ENCODE assay signal across 29 cellular contexts in the genomic region with DNA sequence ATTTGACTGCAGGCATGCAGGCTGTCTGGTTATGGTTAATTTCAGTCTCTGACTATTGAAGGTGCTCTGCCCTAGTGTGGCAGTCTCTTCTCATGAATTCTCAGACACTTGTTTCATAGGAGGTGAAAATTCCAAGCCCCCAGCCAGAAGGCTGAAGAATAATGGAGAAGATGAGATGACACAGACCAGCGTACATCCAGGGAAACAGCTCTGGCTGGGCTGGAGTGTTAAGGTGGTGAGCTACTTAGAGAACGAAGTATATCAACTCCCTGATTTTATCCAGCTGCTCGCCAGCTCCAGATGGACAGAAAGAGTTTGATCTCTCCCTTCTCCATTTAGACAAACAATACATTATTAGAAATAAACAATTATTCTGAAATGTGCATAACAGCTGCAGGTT.
"Had no signal": no experiment of that assay in that cellular context is flagged by ENCODE, and none has a peak within 500 bp of the region (broad histone marks: within the 10 kb centered on the region; RNA-seq: fewer than 3 reads in every experiment).

No MANE protein-coding gene starts in this region.

- DNase-seq: activated CD4-positive, alpha-beta memory T cell treated with anti-CD3 and anti-CD28 coated beads, Interleukin-2, amount 10 ng/mL, durations not matched to agents 7 days and 5 days; activated CD4-positive, alpha-beta T cell treated with anti-CD3 and anti-CD28 coated beads for 1 hour; activated CD4-positive, alpha-beta T cell treated with anti-CD3 and anti-CD28 coated beads for 4 hours; activated CD4-positive, alpha-beta T cell treated with anti-CD3 and anti-CD28 coated beads, Interleukin-2, amount 10 ng/mL, durations not matched to agents 7 days and 5 days; activated CD4-positive, alpha-beta T cell treated with anti-CD3 and anti-CD28 coated beads, Interleukin-2, amount 50 U/mL, for 4 hours; activated CD8-positive, alpha-beta memory T cell treated with anti-CD3 and anti-CD28 coated beads, Interleukin-2, amount 50 U/mL, for 48 hours; activated gamma-delta T cell; activated naive CD4-positive, alpha-beta T cell; activated naive CD4-positive, alpha-beta T cell treated with anti-CD3 and anti-CD28 coated beads, Interleukin-2, amount 10 ng/mL, durations not matched to agents 7 days and 5 days; activated naive CD8-positive, alpha-beta T cell treated with anti-CD3 and anti-CD28 coated beads, Interleukin-2, amount 10 ng/mL, durations not matched to agents 7 days and 5 days; activated T-cell treated with anti-CD3 and anti-CD28 coated beads for 4 hours; activated T-cell treated with anti-CD3 and anti-CD28 coated beads, Interleukin-2, amount 50 U/mL, for 24 hours; activated T-cell treated with anti-CD3 and anti-CD28 coated beads, Interleukin-2, amount 50 U/mL, for 72 hours; central memory CD4-positive, alpha-beta T cell; cerebellar nuclear complex; effector CD8-positive, alpha-beta T cell; foreskin fibroblast; T-helper 1 cell; T-helper 2 cell had no signal

- H3K27ac ChIP-seq: ascending aorta, breast epithelium, cardiac muscle cell, colonic mucosa, VCaP had no signal

- H3K4me1 ChIP-seq: ascending aorta, breast epithelium, colonic mucosa had no signal

- ATAC-seq: activated naive CD4-positive, alpha-beta T cell treated with anti-CD3 and anti-CD28 coated beads, Interleukin-2, amount 50 U/mL, for 72 hours; activated T-cell treated with anti-CD3 and anti-CD28 coated beads, Interleukin-2, amount 50 U/mL, for 72 hours; esophagus mucosa; WTC11 had no signal

- H3K27me3 Mint-ChIP-seq: activated CD4-positive, alpha-beta T cell treated with anti-CD3 and anti-CD28 coated beads, Interleukin-2, amount 10 ng/mL, durations not matched to agents 7 days and 5 days; activated naive CD4-positive, alpha-beta T cell treated with anti-CD3 and anti-CD28 coated beads, Interleukin-2, amount 10 ng/mL, durations not matched to agents 7 days and 5 days had no signal

- H3K27ac Mint-ChIP-seq: activated CD4-positive, alpha-beta memory T cell treated with anti-CD3 and anti-CD28 coated beads, Interleukin-2, amount 10 ng/mL, durations not matched to agents 7 days and 5 days; activated CD4-positive, alpha-beta T cell treated with anti-CD3 and anti-CD28 coated beads, Interleukin-2, amount 10 ng/mL, durations not matched to agents 7 days and 5 days; activated naive CD4-positive, alpha-beta T cell treated with anti-CD3 and anti-CD28 coated beads, Interleukin-2, amount 10 ng/mL, durations not matched to agents 7 days and 5 days; activated naive CD4-positive, alpha-beta T cell treated with anti-CD3 and anti-CD28 coated beads, Interleukin-2, amount 50 U/mL, for 72 hours; activated naive CD8-positive, alpha-beta T cell treated with anti-CD3 and anti-CD28 coated beads, Interleukin-2, amount 10 ng/mL, durations not matched to agents 7 days and 5 days; activated T-cell treated with anti-CD3 and anti-CD28 coated beads, Interleukin-2, amount 50 U/mL, for 24 hours; activated T-cell treated with anti-CD3 and anti-CD28 coated beads, Interleukin-2, amount 50 U/mL, for 72 hours; WTC11 had no signal

- H3K9me3 Mint-ChIP-seq: activated CD4-positive, alpha-beta memory T cell treated with anti-CD3 and anti-CD28 coated beads, Interleukin-2, amount 10 ng/mL, durations not matched to agents 7 days and 5 days; activated CD4-positive, alpha-beta T cell treated with anti-CD3 and anti-CD28 coated beads, Interleukin-2, amount 10 ng/mL, durations not matched to agents 7 days and 5 days; activated naive CD4-positive, alpha-beta T cell treated with anti-CD3 and anti-CD28 coated beads, Interleukin-2, amount 10 ng/mL, durations not matched to agents 7 days and 5 days; activated naive CD8-positive, alpha-beta T cell treated with anti-CD3 and anti-CD28 coated beads, Interleukin-2, amount 10 ng/mL, durations not matched to agents 7 days and 5 days had no signal

- FAIRE-seq: frontal cortex had no signal

- H3K27me3 ChIP-seq: ascending aorta, breast epithelium, colonic mucosa had no signal

- H3K4me3 Mint-ChIP-seq: activated CD4-positive, alpha-beta memory T cell treated with anti-CD3 and anti-CD28 coated beads, Interleukin-2, amount 10 ng/mL, durations not matched to agents 7 days and 5 days; activated CD4-positive, alpha-beta T cell treated with anti-CD3 and anti-CD28 coated beads, Interleukin-2, amount 10 ng/mL, durations not matched to agents 7 days and 5 days; activated naive CD4-positive, alpha-beta T cell treated with anti-CD3 and anti-CD28 coated beads, Interleukin-2, amount 10 ng/mL, durations not matched to agents 7 days and 5 days; activated naive CD8-positive, alpha-beta T cell treated with anti-CD3 and anti-CD28 coated beads, Interleukin-2, amount 10 ng/mL, durations not matched to agents 7 days and 5 days; activated T-cell treated with anti-CD3 and anti-CD28 coated beads, Interleukin-2, amount 50 U/mL, for 24 hours; activated T-cell treated with anti-CD3 and anti-CD28 coated beads, Interleukin-2, amount 50 U/mL, for 72 hours; brain; WTC11 had no signal

- H3K9me3 ChIP-seq: ascending aorta, colonic mucosa had no signal

- H3K36me3 ChIP-seq: ascending aorta, breast epithelium, cardiac muscle cell, colonic mucosa had no signal

- H3K36me3 Mint-ChIP-seq: activated naive CD4-positive, alpha-beta T cell treated with anti-CD3 and anti-CD28 coated beads, Interleukin-2, amount 10 ng/mL, durations not matched to agents 7 days and 5 days; activated naive CD4-positive, alpha-beta T cell treated with anti-CD3 and anti-CD28 coated beads, Interleukin-2, amount 50 U/mL, for 72 hours; activated naive CD8-positive, alpha-beta T cell treated with anti-CD3 and anti-CD28 coated beads, Interleukin-2, amount 10 ng/mL, durations not matched to agents 7 days and 5 days; WTC11 had no signal

- H3K4me3 ChIP-seq: ascending aorta, breast epithelium, cardiac muscle cell, colonic mucosa had no signal

- H3K4me1 Mint-ChIP-seq: activated CD4-positive, alpha-beta memory T cell treated with anti-CD3 and anti-CD28 coated beads, Interleukin-2, amount 10 ng/mL, durations not matched to agents 7 days and 5 days; activated CD4-positive, alpha-beta T cell treated with anti-CD3 and anti-CD28 coated beads, Interleukin-2, amount 10 ng/mL, durations not matched to agents 7 days and 5 days; activated naive CD4-positive, alpha-beta T cell treated with anti-CD3 and anti-CD28 coated beads, Interleukin-2, amount 10 ng/mL, durations not matched to agents 7 days and 5 days; activated naive CD8-positive, alpha-beta T cell treated with anti-CD3 and anti-CD28 coated beads, Interleukin-2, amount 10 ng/mL, durations not matched to agents 7 days and 5 days; WTC11 had no signal
